In the genomic region with DNA sequence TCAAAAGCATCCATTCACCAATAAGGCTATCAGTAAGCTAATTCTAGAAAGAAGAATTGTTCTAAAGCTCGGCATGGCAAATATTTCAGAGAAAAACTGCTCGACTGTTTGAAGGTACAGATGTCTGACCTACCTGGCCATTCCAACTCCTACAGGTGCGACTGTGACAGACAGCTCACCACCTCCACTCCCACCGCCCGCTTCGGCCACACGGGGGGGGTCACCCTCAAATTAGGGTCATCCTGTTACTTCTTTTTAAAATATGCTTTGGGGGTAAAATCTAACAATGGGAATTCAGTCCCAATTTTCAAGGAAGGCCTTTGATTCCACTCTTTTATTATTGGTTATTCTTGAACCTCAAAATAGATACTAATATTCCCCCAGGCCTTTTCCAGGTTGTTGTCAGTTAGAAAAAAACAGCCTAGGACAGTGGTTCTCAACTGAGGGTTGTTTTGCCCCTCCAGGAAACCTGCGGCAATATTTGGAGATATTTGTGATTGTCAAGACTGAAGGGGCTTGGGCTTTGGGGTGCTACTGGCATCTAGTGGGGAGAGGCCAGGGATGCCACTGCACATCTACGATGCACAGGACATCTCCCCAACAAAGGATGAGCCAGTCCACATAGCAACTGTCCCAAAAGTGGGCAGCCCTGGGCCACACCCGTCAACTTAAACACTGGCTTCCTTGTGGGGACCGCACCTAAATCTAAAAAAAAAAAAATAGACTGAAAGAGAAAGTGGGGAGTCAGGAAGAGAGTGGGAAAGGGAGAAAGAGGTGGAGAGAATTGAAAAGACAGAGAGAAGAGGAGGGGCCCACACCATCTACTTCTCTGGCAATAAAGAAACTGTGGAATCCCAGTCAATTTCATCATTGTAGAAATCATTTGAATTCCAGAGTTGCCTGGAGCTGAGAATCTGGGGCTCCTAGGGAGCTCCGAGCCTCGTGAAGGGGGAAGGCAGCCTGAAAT, we compare ENCODE assay signal across 10 cellular contexts.
DNase-seq lines count a peak whose midpoint lies in the region; ATAC-seq and TF ChIP-seq lines count a peak whose summit lies in the region.
"Had no signal": no experiment of that assay in that cellular context is flagged by ENCODE, and none has a peak within 500 bp of the region (broad histone marks: within the 10 kb centered on the region; RNA-seq: fewer than 3 reads in every experiment).

No MANE protein-coding gene starts in this region.

- H3K27me3 ChIP-seq in left ventricle myocardium inferior (ENCODE audit: low read depth) (peaks cover 18% of the 10 kb centered on the region), hepatocyte (no peaks in the 10 kb centered on the region), upper lobe of left lung (no peaks in the 10 kb centered on the region)

- H3K9me2 ChIP-seq in hepatocyte (replicated peaks; ENCODE audit: insufficient read depth) = no peaks in the 10 kb centered on the region

- H3K4me1 ChIP-seq in left ventricle myocardium inferior (peaks cover 17% of the 10 kb centered on the region), hepatocyte (ENCODE audit: insufficient read depth) (peaks cover 12% of the 10 kb centered on the region), upper lobe of left lung (peaks cover 7 to 17% (median 9%) of the 10 kb centered on the region in 4 donors)

- H2AFZ ChIP-seq in hepatocyte = no peak overlapping the region

- TF ChIP-seq CTCF in left ventricle myocardium inferior (IDR thresholded peaks at IDR 0.05; ENCODE audit: borderline replicate concordance) (no peak), hepatocyte (IDR thresholded peaks at IDR 0.05; ENCODE audit: poor library complexity) (peak; percentile 21), upper lobe of left lung (IDR thresholded peaks at IDR 0.05) (no peak)

- ATAC-seq in upper lobe of left lung (ENCODE audit: low FRiP score in 2 of 2) = no peak
- ATAC-seq: WTC11 had no signal

- TF ChIP-seq POLR2A in upper lobe of left lung (IDR thresholded peaks at IDR 0.05) = no peak

- H3K4me2 ChIP-seq in hepatocyte = peak overlapping the region; percentile 69

- DNase-seq in left ventricle myocardium inferior = no peak
- no peak for DNase-seq in cardiac septum (ENCODE audit: low spot score)
- peak; percentile 40 for DNase-seq in activated naive CD4-positive, alpha-beta T cell treated with Interleukin-2 at 50 U/mL for 16 hours
- DNase-seq in hepatocyte (ENCODE audit: low spot score) = no peak
- no peak for DNase-seq in upper lobe of left lung
- no peak for DNase-seq in NAMALWA (ENCODE audit: low spot score)
- no peak for DNase-seq in H4 (ENCODE audit: low spot score)
- no peak for DNase-seq in NCI-H1930 (lab: John Stamatoyannopoulos, UW)
- DNase-seq: NCI-H524 treated with DMSO at 0.1 percent for 48 hours had no signal

- H3K4me3 ChIP-seq in left ventricle myocardium inferior (peak overlapping the region; percentile 61), hepatocyte (no peak overlapping the region), upper lobe of left lung (peak overlapping the region in 3 of 4 donors; percentile 23 to 38 (median 32))

- H3K27ac ChIP-seq in left ventricle myocardium inferior (replicated peaks) (no peak overlapping the region), hepatocyte (no peak overlapping the region), upper lobe of left lung (no peak overlapping the region)

- H4K20me1 ChIP-seq in hepatocyte (ENCODE audit: insufficient read depth, poor library complexity, severe bottlenecking) = no peaks in the 10 kb centered on the region

- WGBS in hepatocyte (ENCODE audit: low lambda C conversion rate, missing lambda C conversion rate) = 78% methylated on average over 13 of the region's 13 CpGs
- 61 to 62% methylated on average over 13 of the region's 13 CpGs for WGBS in upper lobe of left lung, 2 donors

- H3K36me3 ChIP-seq in left ventricle myocardium inferior (no peaks in the 10 kb centered on the region), hepatocyte (replicated peaks; ENCODE audit: insufficient read depth, low read depth) (no peaks in the 10 kb centered on the region), upper lobe of left lung (no peaks in the 10 kb centered on the region)

- intact Hi-C loops in left ventricle myocardium inferior (cut with micrococcal nuclease) (no loop called here), cardiac septum (cut with DNase I) (no loop called here)

- no peak for TF ChIP-seq EP300 in upper lobe of left lung (IDR thresholded peaks at IDR 0.05)

- H3K9me3 ChIP-seq in left ventricle myocardium inferior (replicated peaks) (no peaks in the 10 kb centered on the region), hepatocyte (ENCODE audit: low read depth) (no peaks in the 10 kb centered on the region), upper lobe of left lung (no peaks in the 10 kb centered on the region)

- no peaks in the 10 kb centered on the region for H3K79me2 ChIP-seq in hepatocyte
